ENCODE assay signal across 1 cellular context in the genomic region with DNA sequence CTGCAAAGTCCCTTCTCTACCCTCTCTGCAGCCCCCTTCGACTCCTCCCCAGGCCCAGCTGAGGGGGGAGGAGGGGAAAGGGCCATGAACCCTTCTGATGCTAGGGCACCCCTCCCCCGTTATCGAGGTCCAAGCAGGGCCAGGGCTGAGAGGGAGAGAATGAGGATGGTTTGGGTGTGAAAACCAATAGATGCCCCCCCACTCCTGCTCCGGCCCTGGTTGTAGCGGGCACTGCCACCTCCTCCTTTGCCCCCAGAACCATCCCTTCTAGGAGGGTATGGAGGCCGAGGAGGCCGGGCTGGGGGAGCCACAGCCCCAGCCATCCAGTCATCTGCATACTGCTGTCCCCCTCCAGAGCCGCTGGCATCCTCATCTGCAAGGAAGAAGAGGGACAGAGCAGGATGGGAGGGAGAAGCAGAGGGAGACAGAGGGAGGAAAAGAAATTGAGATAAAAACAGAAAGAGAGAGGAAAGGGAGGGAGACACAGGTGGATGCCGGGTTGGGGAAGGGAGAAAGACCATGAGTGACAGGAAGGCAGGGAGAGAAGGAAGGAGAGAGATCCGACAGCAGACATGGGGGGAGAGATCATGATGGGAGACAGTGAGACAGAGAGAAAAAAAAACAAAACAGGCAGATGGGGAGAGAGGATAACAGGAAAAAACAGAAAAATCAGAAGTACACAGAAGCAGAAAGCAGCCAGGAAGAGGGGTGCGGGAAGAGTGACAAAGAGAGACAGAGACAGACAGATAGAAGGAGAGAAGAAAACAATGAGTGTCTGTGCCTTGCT.
TF ChIP-seq lines count a peak whose summit lies in the region.

No MANE protein-coding gene starts in this region.

TF ChIP-seq in A549, 52 proteins besides CTCF, POLR2A, EP300 and RAD21:
- no peak for TF ChIP-seq JUNB (IDR thresholded peaks at IDR 0.05)
- TF ChIP-seq HOXB13 (CRISPR knock-in tag; IDR thresholded peaks at IDR 0.05; ENCODE audit: low read depth), result no peak
- no peak for TF ChIP-seq CHD2 (IDR thresholded peaks at IDR 0.05; ENCODE audit: low read length, partially characterized antibody)
- no peak for TF ChIP-seq RFX5 (IDR thresholded peaks at IDR 0.05)
- TF ChIP-seq POLR2AphosphoS2 (conservative IDR thresholded peaks at IDR 0.05; ENCODE audit: low read length), result no peak
- no peak for TF ChIP-seq HEYL (CRISPR knock-in tag; IDR thresholded peaks at IDR 0.05)
- no peak for TF ChIP-seq ZC3H11A (IDR thresholded peaks at IDR 0.05)
- TF ChIP-seq MAFK (IDR thresholded peaks at IDR 0.05; ENCODE audit: partially characterized antibody), result no peak
- no peak for TF ChIP-seq CBX8 (IDR thresholded peaks at IDR 0.05)
- no peak for TF ChIP-seq CEBPB (IDR thresholded peaks at IDR 0.05)
- no peak for TF ChIP-seq CBX2 (IDR thresholded peaks at IDR 0.05; ENCODE audit: borderline replicate concordance, low read depth)
- no peak for TF ChIP-seq ESRRA (IDR thresholded peaks at IDR 0.05; ENCODE audit: borderline replicate concordance, low read length)
- no peak for TF ChIP-seq KDM1A (IDR thresholded peaks at IDR 0.05; ENCODE audit: low read depth)
- no peak for TF ChIP-seq TP53 (CRISPR knock-in tag; IDR thresholded peaks at IDR 0.05)
- TF ChIP-seq NPAS2 (CRISPR knock-in tag; IDR thresholded peaks at IDR 0.05; ENCODE audit: borderline replicate concordance), result no peak
- no peak for TF ChIP-seq KDM5A (IDR thresholded peaks at IDR 0.05)
- TF ChIP-seq, protein P1, sequence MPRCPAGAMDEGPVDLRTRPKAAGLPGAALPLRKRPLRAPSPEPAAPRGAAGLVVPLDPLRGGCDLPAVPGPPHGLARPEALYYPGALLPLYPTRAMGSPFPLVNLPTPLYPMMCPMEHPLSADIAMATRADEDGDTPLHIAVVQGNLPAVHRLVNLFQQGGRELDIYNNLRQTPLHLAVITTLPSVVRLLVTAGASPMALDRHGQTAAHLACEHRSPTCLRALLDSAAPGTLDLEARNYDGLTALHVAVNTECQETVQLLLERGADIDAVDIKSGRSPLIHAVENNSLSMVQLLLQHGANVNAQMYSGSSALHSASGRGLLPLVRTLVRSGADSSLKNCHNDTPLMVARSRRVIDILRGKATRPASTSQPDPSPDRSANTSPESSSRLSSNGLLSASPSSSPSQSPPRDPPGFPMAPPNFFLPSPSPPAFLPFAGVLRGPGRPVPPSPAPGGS (IDR thresholded peaks at IDR 0.05), result no peak
- TF ChIP-seq MYC (IDR thresholded peaks at IDR 0.05; ENCODE audit: borderline replicate concordance, low read length), result no peak
- no peak for TF ChIP-seq EHF (CRISPR knock-in tag; IDR thresholded peaks at IDR 0.05)
- no peak for TF ChIP-seq NFE2L2 (conservative IDR thresholded peaks at IDR 0.05; ENCODE audit: low read length)
TF ChIP-seq in A549: peak in this region for 0.
